Comparison of ENCODE assay signal across 8 cellular contexts in the genomic region with DNA sequence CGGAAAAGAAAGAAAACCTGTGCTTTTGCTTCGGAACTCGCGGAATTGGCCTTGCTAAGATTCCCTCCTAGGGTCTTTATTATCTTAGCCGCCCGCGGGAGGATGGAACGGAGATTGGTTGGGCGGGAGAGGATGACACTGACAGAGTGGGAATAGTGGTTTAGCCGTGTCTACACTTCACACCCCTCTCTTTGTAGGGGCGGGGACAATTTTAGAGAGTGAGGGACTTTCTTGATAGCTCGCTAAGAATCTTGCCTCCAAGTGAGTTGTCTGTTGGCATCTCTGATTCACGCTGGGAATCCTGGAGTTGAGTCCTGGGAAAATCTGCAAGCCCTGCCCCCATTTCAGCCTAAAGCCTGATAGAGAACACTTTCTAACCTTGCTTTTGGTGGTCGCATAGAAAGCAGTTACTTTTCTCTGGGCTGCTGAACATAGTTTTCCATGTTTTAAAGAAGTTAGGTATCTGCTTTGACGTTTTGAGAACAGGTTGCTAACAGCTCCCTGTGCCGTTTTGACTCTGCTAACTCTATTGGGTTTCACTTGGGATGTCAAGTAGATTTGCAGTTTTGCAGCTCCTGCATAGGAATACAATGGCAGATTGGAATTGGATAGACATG. TPM values are rescaled to one million over a fixed set of nuclear protein-coding genes. Genes with fewer than 3 reads are reported as not detected.
A peak's percentile ranks its signal among the peaks of the same experiment; 100 is the strongest.
DNase-seq lines count a peak whose midpoint lies in the region; ATAC-seq and TF ChIP-seq lines count a peak whose summit lies in the region.

No MANE protein-coding gene starts in this region.

- H3K27ac Mint-ChIP-seq in activated CD8-positive, alpha-beta T cell treated with anti-CD3 and anti-CD28 coated beads for 36 hours: peak overlapping the region; percentile 99

- H3K4me1 Mint-ChIP-seq in activated CD8-positive, alpha-beta T cell treated with anti-CD3 and anti-CD28 coated beads for 36 hours (ENCODE audit: low read depth): peaks cover 19% of the 10 kb centered on the region

- in situ Hi-C loops in KBM-7 (cut with MboI; ENCODE audit: low pct_unique_long_range_greater_than_20kb, low sequenced_read_pairs): no loop called here

- H3K79me2 ChIP-seq in osteoblast (ENCODE audit: insufficient read depth, low read length): peaks cover 30% of the 10 kb centered on the region

- no peaks in the 10 kb centered on the region for H3K9me3 Mint-ChIP-seq in activated CD8-positive, alpha-beta T cell treated with anti-CD3 and anti-CD28 coated beads for 36 hours

- peak overlapping the region; percentile 100 for H2AFZ ChIP-seq in osteoblast (ENCODE audit: low read length)

- CTCF ChIA-PET in activated CD8-positive, alpha-beta T cell treated with anti-CD3 and anti-CD28 coated beads for 36 hours (lab: Charles Lee): interaction anchor here (0.9 to 2.0 kb wide), 8 partner anchors 11 to 331 kb away, joined by 3 to 8 read pairs (median 3); no protein-coding TSS in a partner anchor

- peak overlapping the region; percentile 88 for H3K4me2 ChIP-seq in osteoblast (ENCODE audit: insufficient read depth, low read length)

- POLR2A ChIA-PET in activated CD8-positive, alpha-beta T cell treated with anti-CD3 and anti-CD28 coated beads for 36 hours (lab: Charles Lee): interaction anchor here (0.7 to 3.1 kb wide), 16 partner anchors 9 to 365 kb away, joined by 3 to 14 read pairs (median 6); partner anchors contain the start of gene BPTF

- peak overlapping the region; percentile 98 for H3K27ac ChIP-seq in osteoblast (ENCODE audit: low read depth, low read length)

- no peaks in the 10 kb centered on the region for H3K9me3 ChIP-seq in osteoblast (ENCODE audit: low read depth, low read length)

- peak overlapping the region; percentile 100 for H3K4me3 ChIP-seq in osteoblast (ENCODE audit: insufficient read depth, low read length)

- H3K27me3 ChIP-seq in osteoblast (ENCODE audit: insufficient read depth, low read length): no peaks in the 10 kb centered on the region

- H4K20me1 ChIP-seq in osteoblast (ENCODE audit: insufficient read depth, low read length): peaks cover 3% of the 10 kb centered on the region

- TF ChIP-seq CTCF in activated CD8-positive, alpha-beta T cell treated with anti-CD3 and anti-CD28 coated beads for 36 hours (IDR thresholded peaks at IDR 0.05): no peak
- no peak for TF ChIP-seq CTCF in osteoblast (IDR thresholded peaks at IDR 0.05; ENCODE audit: extremely low read depth, low read depth, low read length)

- peak overlapping the region; percentile 87 for H3K4me3 Mint-ChIP-seq in activated CD8-positive, alpha-beta T cell treated with anti-CD3 and anti-CD28 coated beads for 36 hours

- peaks cover 31% of the 10 kb centered on the region for H3K36me3 ChIP-seq in osteoblast (ENCODE audit: insufficient read depth, low read length)

- no peaks in the 10 kb centered on the region for H3K27me3 Mint-ChIP-seq in activated CD8-positive, alpha-beta T cell treated with anti-CD3 and anti-CD28 coated beads for 36 hours

- peaks cover 22% of the 10 kb centered on the region for H3K4me1 ChIP-seq in osteoblast (ENCODE audit: insufficient read depth, low read length)

- peak; percentile 3 for ATAC-seq in activated CD8-positive, alpha-beta T cell treated with anti-CD3 and anti-CD28 coated beads for 36 hours

- intact Hi-C loops in activated CD8-positive, alpha-beta T cell treated with anti-CD3 and anti-CD28 coated beads for 36 hours (cut with micrococcal nuclease): no loop called here

- H3K36me3 Mint-ChIP-seq in activated CD8-positive, alpha-beta T cell treated with anti-CD3 and anti-CD28 coated beads for 36 hours (ENCODE audit: low read depth): peaks cover 24% of the 10 kb centered on the region

- DNase-seq in activated gamma-delta T cell treated with Interleukin-2 at 50 U/mL for 16 hours (peak; percentile 26), activated gamma-delta T cell (lab: John Stamatoyannopoulos, UW) (no peak), KBM-7 (peak; percentile 55), fibroblast of peridontal ligament (ENCODE audit: extremely low read depth) (peak; percentile 27), osteoblast (ENCODE audit: insufficient read length, low spot score, missing footprints) (peak; percentile 77), DMS153 treated with DMSO at 0.1 percent for 48 hours (lab: John Stamatoyannopoulos, UW; ENCODE audit: unreplicated experiment) (no peak), putamen (ENCODE audit: low spot score) (no peak)
- DNase-seq in activated CD8-positive, alpha-beta T cell treated with anti-CD3 and anti-CD28 coated beads for 36 hours: peak; percentile 43

RNA-seq across cellular contexts. Expression of gene NOL11, which starts 0.7 kb away (rescaled TPM):
- 10 to 100 TPM; 74.3 to 76.0 TPM for total RNA-seq in activated CD8-positive, alpha-beta T cell treated with anti-CD3 and anti-CD28 coated beads for 36 hours
- total RNA-seq in osteoblast: 29.0 and 32.1 TPM in 2 replicates

Comparison
In these comparisons a context has a peak if more than half of its experiments do, and no peak if none do; other contexts are left out.
1. DNase-seq: peak in activated gamma-delta T cell treated with Interleukin-2 at 50 U/mL for 16 hours (single experiment), KBM-7 (single experiment), activated CD8-positive, alpha-beta T cell treated with anti-CD3 and anti-CD28 coated beads for 36 hours (single experiment), fibroblast of peridontal ligament (single experiment) and osteoblast (single experiment); none in activated gamma-delta T cell (single experiment), DMS153 treated with DMSO at 0.1 percent for 48 hours (single experiment) and putamen (single experiment).